15 cellular contexts compared by ENCODE assay signal in genomic region chr13:29576581-29576980, GRCh38. TPM values are rescaled to one million over a fixed set of nuclear protein-coding genes. Genes with fewer than 3 reads are reported as not detected.
DNase-seq lines count a peak whose midpoint lies in the region; FAIRE-seq and TF ChIP-seq lines count a peak whose summit lies in the region.
"Had no signal": no experiment of that assay in that cellular context is flagged by ENCODE, and none has a peak within 500 bp of the region (broad histone marks: within the 10 kb centered on the region; RNA-seq: fewer than 3 reads in every experiment).

No MANE protein-coding gene starts in this region.

- no peaks in the 10 kb centered on the region for H3K9me2 ChIP-seq in GM23248 (ENCODE audit: insufficient read depth)

- BruUV-seq in mammary epithelial cell (replicated peaks; lab: Mats Ljungman, UMichigan): no TSS peak

- H3K79me2 ChIP-seq in GM23248 (ENCODE audit: insufficient read depth) (peaks cover 100% of the 10 kb centered on the region), mammary epithelial cell (ENCODE audit: insufficient read depth, low read length) (peaks cover 99% of the 10 kb centered on the region)

- H4K20me1 ChIP-seq in GM23248 (ENCODE audit: insufficient read depth) (peaks cover 27% of the 10 kb centered on the region; the same call in 1 of the 2 replicates), mammary epithelial cell (ENCODE audit: insufficient read depth, low read length) (peaks cover 17% of the 10 kb centered on the region)

- in situ Hi-C loops in GM23248 (cut with MboI): no loop called here
- in situ Hi-C loops in mammary epithelial cell (cut with MboI; ENCODE audit: low sequenced_read_pairs in 2 of 2): no loop called here

- H3K27ac ChIP-seq in GM23248 (peak overlapping the region; percentile 53), VCaP (peak overlapping the region; percentile 89), tibial artery (peak overlapping the region; percentile 29 to 71), mammary epithelial cell (ENCODE audit: insufficient read depth, low read depth, low read length) (no peak overlapping the region)
- H3K27ac ChIP-seq: A549, HL-60 had no signal

- dilution Hi-C loops in mammary epithelial cell (cut with HindIII; ENCODE audit: low sequenced_read_pairs): no loop called here

- peaks cover 12% of the 10 kb centered on the region; the same call in 1 of the 2 replicates for H3K36me3 ChIP-seq in GM23248 (ENCODE audit: low read depth)
- H3K36me3 ChIP-seq in tibial artery: no peaks in the 10 kb centered on the region
- no peaks in the 10 kb centered on the region for H3K36me3 ChIP-seq in mammary epithelial cell (ENCODE audit: insufficient read depth, low read length)

- H3K9me3 ChIP-seq in GM23248 (ENCODE audit: low read depth) (no peaks in the 10 kb centered on the region), tibial artery (no peaks in the 10 kb centered on the region), mammary epithelial cell (replicated peaks; ENCODE audit: insufficient read depth, low read length) (no peaks in the 10 kb centered on the region)
- H3K9me3 ChIP-seq: A549, Caco-2 had no signal

- DNase-seq in GM23248 (no peak), cerebellar cortex (ENCODE audit: low spot score) (peak; percentile 58), tibial artery (no peak), mammary epithelial cell (no peak), globus pallidus (ENCODE audit: low spot score) (no peak), GM19239 (ENCODE audit: insufficient read length, low spot score) (no peak)
- DNase-seq: Caco-2; CD8-positive, alpha-beta memory T cell; DMS53; H7 had no signal

- no peak overlapping the region for H3K4me2 ChIP-seq in GM23248 (ENCODE audit: unreplicated experiment)
- no peak overlapping the region for H3K4me2 ChIP-seq in mammary epithelial cell (ENCODE audit: insufficient read depth, low read depth, low read length)
- H3K4me2 ChIP-seq: A549, GM23338 had no signal

- H3K4me3 ChIP-seq in GM23248 (no peak overlapping the region), tibial artery (no peak overlapping the region), mammary epithelial cell (replicated peaks in 1 of 3; ENCODE audit: insufficient read depth in 1 of 3, low read depth in 2 of 3, low read length in 3 of 3) (no peak overlapping the region)
- H3K4me3 ChIP-seq: A549, GM23338, K562 had no signal

- FAIRE-seq in GM19239 (lab: Jason Lieb, UNC): no peak
- FAIRE-seq: A549, K562 had no signal

- no peak overlapping the region for H2AFZ ChIP-seq in GM23248
- H2AFZ ChIP-seq in mammary epithelial cell (ENCODE audit: low read depth, low read length): no peak overlapping the region
- H2AFZ ChIP-seq: GM23338 had no signal

- H3K4me1 ChIP-seq in GM23248 (ENCODE audit: insufficient read depth): peaks cover 68% of the 10 kb centered on the region
- peaks cover 0 to 64% (median 37%) of the 10 kb centered on the region in 4 donors for H3K4me1 ChIP-seq in tibial artery
- H3K4me1 ChIP-seq in mammary epithelial cell (ENCODE audit: insufficient read depth, low read length): peaks cover 6% of the 10 kb centered on the region
- H3K4me1 ChIP-seq: Caco-2 had no signal

- no peaks in the 10 kb centered on the region for H3K27me3 ChIP-seq in GM23248 (replicated peaks; ENCODE audit: insufficient read depth)
- no peaks in the 10 kb centered on the region for H3K27me3 ChIP-seq in tibial artery
- H3K27me3 ChIP-seq in mammary epithelial cell (ENCODE audit: insufficient read depth, low read length): no peaks in the 10 kb centered on the region

- intact Hi-C loops in tibial artery (cut with DNase I; ENCODE audit: low total_unique reads): no loop called here
- intact Hi-C loops in mammary epithelial cell (cut with micrococcal nuclease): no loop called here

- CTCF ChIA-PET in mammary epithelial cell (lab: Charles Lee; ENCODE audit: low non-redundant PET): no interaction called here

- H3K9ac ChIP-seq in GM23248: peak overlapping the region; percentile 33; the same call in 1 of the 2 replicates
- no peak overlapping the region for H3K9ac ChIP-seq in mammary epithelial cell (ENCODE audit: insufficient read depth, low read length)

- peaks cover 58% of the 10 kb centered on the region for H3F3A ChIP-seq in GM23248 (ENCODE audit: insufficient read depth)

- TF ChIP-seq CTCF in VCaP (conservative IDR thresholded peaks at IDR 0.05) (no peak), tibial artery (IDR thresholded peaks at IDR 0.05) (no peak), mammary epithelial cell (conservative IDR thresholded peaks at IDR 0.05 in 1 of 2, IDR thresholded peaks at IDR 0.05 in 1 of 2; ENCODE audit: extremely low read depth in 1 of 2, insufficient read depth in 1 of 2, low read depth in 1 of 2, low read length in 2 of 2) (no peak)

- WGBS in GM23248 (ENCODE audit: low coverage in 1 of 2, low lambda C conversion rate in 2 of 2, missing lambda C conversion rate in 2 of 2), 2 experiments: 100% methylated on average over 7 of the region's 7 CpGs
- 95% methylated on average over 7 of the region's 7 CpGs for WGBS in mammary epithelial cell (ENCODE audit: low coverage, missing lambda C conversion rate)

RNA-seq across cellular contexts. Expression of gene SLC7A1, which starts 18.9 kb away (rescaled TPM):
- 34.7 and 52.0 TPM in 2 replicates for total RNA-seq in GM23248 (2014; rRNA removed; shearing (Covaris generic))
- 37.8 and 38.6 TPM in 2 replicates for polyA plus RNA-seq in GM23248 (2016; fragmentation: Nextera tagmentation; extraction: Ambion mirVana)
- total RNA-seq in mammary epithelial cell: 100 to 1,000 TPM in 1 of 2 donors, 10 to 100 TPM in 1; 82.7 to 176 TPM
- polyA plus RNA-seq in mammary epithelial cell: 30.9 TPM
- polyA minus RNA-seq in mammary epithelial cell: 105 TPM
